7 cellular contexts compared by ENCODE assay signal in genomic region chr5:96875805-96876291, GRCh38. TPM values are rescaled to one million over a fixed set of nuclear protein-coding genes. Genes with fewer than 3 reads are reported as not detected.
A peak's percentile ranks its signal among the peaks of the same experiment; 100 is the strongest.
DNase-seq lines count a peak whose midpoint lies in the region; ATAC-seq, FAIRE-seq and TF ChIP-seq lines count a peak whose summit lies in the region.

No MANE protein-coding gene starts in this region.

- peak overlapping the region; percentile 95 for H2BK120ac ChIP-seq in IMR-90 (ENCODE audit: low read depth, low read length)

- H2AK9ac ChIP-seq in IMR-90 (replicated peaks; ENCODE audit: low read depth, low read length, poor library complexity), result peak overlapping the region; percentile 1

- H3K27me3 ChIP-seq in IMR-90 (ENCODE audit: control insufficient read depth, insufficient read depth, low read length), result no peaks in the 10 kb centered on the region
- H3K27me3 ChIP-seq in smooth muscle cell (ENCODE audit: low read depth), result no peaks in the 10 kb centered on the region

- peaks cover 0 to 15% of the 10 kb centered on the region in 2 experiments; a peak in 1 of 4 replicates for H3K79me1 ChIP-seq in IMR-90 (ENCODE audit: low read depth in 1 of 2, low read length in 2 of 2)

- H3K4me2 ChIP-seq in IMR-90 (ENCODE audit: low read depth, low read length) (peak overlapping the region; percentile 95), smooth muscle cell (peak overlapping the region; percentile 84)

- in situ Hi-C loops in IMR-90 (cut with MboI; ENCODE audit: low sequenced_read_pairs), result no loop called here

- H3K56ac ChIP-seq in IMR-90 (ENCODE audit: extremely low read depth, insufficient read depth, low read length), result peak overlapping the region; percentile 85

- H4K8ac ChIP-seq in IMR-90 (ENCODE audit: low read depth in 2 of 2, low read length in 2 of 2), result peak overlapping the region; percentile 94 to 97

- H3K14ac ChIP-seq in IMR-90 (replicated peaks; ENCODE audit: low read depth, low read length), result peak overlapping the region; percentile 88

- H3K36me3 ChIP-seq in IMR-90 (ENCODE audit: control insufficient read depth, insufficient read depth, low read length) (no peaks in the 10 kb centered on the region; the same call in 1 of the 2 replicates), smooth muscle cell (ENCODE audit: low read depth) (no peaks in the 10 kb centered on the region)

- WGBS in IMR-90 (ENCODE audit: extremely low coverage in 2 of 2, insufficient read length in 1 of 2), 2 experiments, result 20% methylated on average over 1 of the region's 4 CpGs; no CpG with 5 or more reads in 1 of the 2 experiments
- WGBS in smooth muscle cell (ENCODE audit: low lambda C conversion rate), result 22% methylated on average over 4 of the region's 4 CpGs

- POLR2A ChIA-PET in IMR-90 (lab: Charles Lee; ENCODE audit: unreplicated experiment), result no interaction called here

- peak overlapping the region; percentile 95 for H3K18ac ChIP-seq in IMR-90 (ENCODE audit: low read depth, low read length)

- CTCF ChIA-PET in IMR-90 (lab: Yijun Ruan, JAX), result no interaction called here

- no peak for FAIRE-seq in frontal cortex (lab: Jason Lieb, UNC)

- no peak for TF ChIP-seq POLR2A in IMR-90 (IDR thresholded peaks at IDR 0.05; ENCODE audit: low read depth, low read length)

- peak overlapping the region; percentile 69 for H3K4ac ChIP-seq in IMR-90 (ENCODE audit: low read depth, low read length)

- peak overlapping the region; percentile 73 for H2BK5ac ChIP-seq in IMR-90 (ENCODE audit: low read depth, low read length, poor library complexity, severe bottlenecking)

- H3K4me3 ChIP-seq in IMR-90 (ENCODE audit: insufficient read depth, low read depth, low read length), result peak overlapping the region; percentile 79
- peak overlapping the region; percentile 68 for H3K4me3 ChIP-seq in fibroblast of the aortic adventitia (ENCODE audit: low read depth, low read length)
- peak overlapping the region; percentile 62 for H3K4me3 ChIP-seq in smooth muscle cell

- H4K20me1 ChIP-seq in IMR-90 (ENCODE audit: insufficient read depth, low read length), result no peaks in the 10 kb centered on the region
- H4K20me1 ChIP-seq in smooth muscle cell (ENCODE audit: low read depth), result no peaks in the 10 kb centered on the region

- H3K4me1 ChIP-seq in IMR-90 (ENCODE audit: control insufficient read depth, insufficient read depth, low read length) (peaks cover 4% of the 10 kb centered on the region), smooth muscle cell (ENCODE audit: low read depth) (peaks cover 7% of the 10 kb centered on the region)

- peaks cover 6% of the 10 kb centered on the region for H3K9me1 ChIP-seq in IMR-90 (ENCODE audit: insufficient read depth, low read length)

- H3K9ac ChIP-seq in IMR-90 (ENCODE audit: low read depth, low read length) (peak overlapping the region; percentile 84), smooth muscle cell (ENCODE audit: low read depth) (peak overlapping the region; percentile 10)

- peak; percentile 11 for ATAC-seq in GM19035 (IDR thresholded peaks at IDR 0.05; ENCODE audit: unreplicated experiment)
- peak; percentile 50 for ATAC-seq in IMR-90 (ENCODE audit: low read depth)

- dilution Hi-C loops in IMR-90 (cut with HindIII; ENCODE audit: low sequenced_read_pairs, unreplicated experiment), result loop anchor here (25.0 kb wide), 1 partner anchor 286 kb away; no protein-coding TSS in a partner anchor

- H2AFZ ChIP-seq in IMR-90 (replicated peaks; ENCODE audit: low read length, poor library complexity) (peak overlapping the region; percentile 85), smooth muscle cell (ENCODE audit: low read depth) (peak overlapping the region; percentile 96)

- no peak overlapping the region; the same call in 1 of the 2 replicates for H2AK5ac ChIP-seq in IMR-90 (ENCODE audit: low read depth, low read length)

- no peaks in the 10 kb centered on the region for H3F3A ChIP-seq in smooth muscle cell (ENCODE audit: low read depth)

- intact Hi-C loops in IMR-90 (cut with micrococcal nuclease), result no loop called here

- no TSS peak for BruUV-seq in IMR-90 (replicated peaks; lab: Mats Ljungman, UMichigan)

- DNase-seq in IMR-90 (no peak), fibroblast of the aortic adventitia (ENCODE audit: low read depth) (no peak), smooth muscle cell (lab: John Stamatoyannopoulos, UW; ENCODE audit: unreplicated experiment) (no peak), COLO829 (ENCODE audit: low spot score) (no peak), frontal cortex (ENCODE audit: low spot score in 2 of 2) (no peak)
- DNase-seq in activated CD4-positive, alpha-beta T cell treated with anti-CD3 and anti-CD28 coated beads, Interleukin-2, amount 50 U/mL, for 48 hours, result peak; percentile 29 to 34

- no peak for TF ChIP-seq RAD21 in IMR-90 (IDR thresholded peaks at IDR 0.05; ENCODE audit: low read length)

- H3K79me2 ChIP-seq in smooth muscle cell (ENCODE audit: low read depth), result no peaks in the 10 kb centered on the region

- no peak for TF ChIP-seq CTCF in IMR-90 (conservative IDR thresholded peaks at IDR 0.05; ENCODE audit: low read depth, low read length)
- no peak for TF ChIP-seq CTCF in fibroblast of the aortic adventitia (IDR thresholded peaks at IDR 0.05; ENCODE audit: insufficient read depth, low read length)
- TF ChIP-seq CTCF in smooth muscle cell (IDR thresholded peaks at IDR 0.05; ENCODE audit: borderline replicate concordance, insufficient read depth, poor library complexity, severe bottlenecking), result no peak

- H2BK20ac ChIP-seq in IMR-90 (ENCODE audit: low read depth, low read length), result peak overlapping the region; percentile 68

- peak overlapping the region; percentile 89 for H3K23ac ChIP-seq in IMR-90 (ENCODE audit: low read depth, low read length)

- H4K91ac ChIP-seq in IMR-90 (ENCODE audit: insufficient read depth, low read depth, low read length), result peak overlapping the region; percentile 74

- H3K9me3 ChIP-seq in IMR-90 (ENCODE audit: control insufficient read depth, insufficient read depth, low read length) (no peaks in the 10 kb centered on the region), smooth muscle cell (replicated peaks; ENCODE audit: low read depth) (no peaks in the 10 kb centered on the region)

- peak overlapping the region; percentile 99 for H4K5ac ChIP-seq in IMR-90 (ENCODE audit: low read depth, low read length)

- H3K27ac ChIP-seq in IMR-90 (ENCODE audit: insufficient read depth, low read length), result peak overlapping the region; percentile 61; the same call in 1 of the 2 replicates
- H3K27ac ChIP-seq in smooth muscle cell (ENCODE audit: low read depth), result no peak overlapping the region

- peak overlapping the region; percentile 82; the same call in 2 of the 3 replicates for H2BK15ac ChIP-seq in IMR-90 (ENCODE audit: low read depth, low read length)

TF ChIP-seq in IMR-90, 13 proteins besides CTCF, POLR2A, EP300 and RAD21:
- TF ChIP-seq NFE2L2 (IDR thresholded peaks at IDR 0.05; ENCODE audit: low read depth, low read length) (no peak), SMC3 (IDR thresholded peaks at IDR 0.05; ENCODE audit: low read depth, low read length) (no peak), BHLHE40 (IDR thresholded peaks at IDR 0.05; ENCODE audit: low read depth, low read length) (no peak), ELK1 (IDR thresholded peaks at IDR 0.05; ENCODE audit: borderline replicate concordance, low read depth, low read length) (no peak), RCOR1 (IDR thresholded peaks at IDR 0.05; ENCODE audit: insufficient replicate concordance, low read length) (no peak), CHD1 (IDR thresholded peaks at IDR 0.05; ENCODE audit: low read depth, low read length) (no peak), MXI1 (IDR thresholded peaks at IDR 0.05; ENCODE audit: borderline replicate concordance, low read depth, low read length) (no peak), RFX5 (IDR thresholded peaks at IDR 0.05; ENCODE audit: low read depth, low read length) (no peak), CEBPB (IDR thresholded peaks at IDR 0.05; ENCODE audit: low read depth, low read length) (no peak), MAZ (IDR thresholded peaks at IDR 0.05; ENCODE audit: borderline replicate concordance, low read depth, low read length) (no peak), FOS (IDR thresholded peaks at IDR 0.05; ENCODE audit: low read depth, low read length) (no peak), MAFK (IDR thresholded peaks at IDR 0.05; ENCODE audit: low read depth, low read length) (no peak), USF2 (IDR thresholded peaks at IDR 0.05; ENCODE audit: low read depth, low read length) (no peak)

RNA-seq across cellular contexts. Expression of gene ERAP2, which starts 0.5 kb away (rescaled TPM):
- total RNA-seq in IMR-90 (2012; rRNA removed), result 18.3 and 21.3 TPM in 2 replicates
- 10.6 and 11.0 TPM in 2 replicates for polyA plus RNA-seq in IMR-90 (2012; rRNA removed)
- polyA plus RNA-seq in IMR-90 (2012; cell fraction: cytosol; rRNA removed), result 2.9 and 4.5 TPM in 2 replicates
- polyA plus RNA-seq in IMR-90 (2012; cell fraction: nucleus; rRNA removed; ENCODE audit: low replicate concordance), result 1.2 and 8.3 TPM in 2 replicates
- total RNA-seq in fibroblast of the aortic adventitia (ENCODE audit: low replicate concordance), result 6.7 and 9.6 TPM in 2 replicates
- total RNA-seq in smooth muscle cell, result 0.72 and 2.2 TPM in 2 replicates
- polyA plus RNA-seq in smooth muscle cell, result 0.82 TPM in 1 of 2 replicates, not detected in the other
- total RNA-seq in frontal cortex, result 6.1 TPM

Comparison
In these comparisons a context has a peak if more than half of its experiments do, and no peak if none do; other contexts are left out.
1. DNase-seq: peak in activated CD4-positive, alpha-beta T cell treated with anti-CD3 and anti-CD28 coated beads, Interleukin-2, amount 50 U/mL, for 48 hours (2 of 2); none in IMR-90 (single experiment), fibroblast of the aortic adventitia (single experiment), smooth muscle cell (single experiment), COLO829 (single experiment) and frontal cortex (0 of 2).
2. Peak in every context shown above with its lines, with median percentiles within 50 percentile points of each other: H3K4me3 ChIP-seq.